Comparison of ENCODE assay signal across 20 cellular contexts in the genomic region with DNA sequence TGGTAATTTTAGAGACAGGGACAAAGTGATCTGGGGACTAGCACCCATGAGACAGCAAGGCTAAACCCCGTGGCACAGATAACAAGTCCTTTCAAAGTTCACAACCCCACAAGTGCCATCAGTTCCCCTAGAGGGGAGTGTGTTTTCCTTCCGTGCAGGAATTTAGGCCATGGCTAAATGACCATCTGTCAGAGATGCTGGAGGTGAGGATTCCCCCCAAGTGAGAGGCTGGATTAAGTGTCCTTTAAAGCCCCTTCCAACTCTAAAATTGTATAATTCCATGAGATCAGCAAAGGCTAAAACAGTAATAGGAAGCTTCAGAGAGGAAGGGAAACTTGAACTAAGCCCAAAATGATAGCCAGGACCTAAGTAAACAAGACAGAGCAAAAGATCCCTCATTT. TPM values are rescaled to one million over a fixed set of nuclear protein-coding genes. Genes with fewer than 3 reads are reported as not detected.
DNase-seq lines count a peak whose midpoint lies in the region; ATAC-seq and TF ChIP-seq lines count a peak whose summit lies in the region.
"Had no signal": no experiment of that assay in that cellular context is flagged by ENCODE, and none has a peak within 500 bp of the region (broad histone marks: within the 10 kb centered on the region; RNA-seq: fewer than 3 reads in every experiment).

No MANE protein-coding gene starts in this region.

- peak; percentile 48 for ATAC-seq in Right ventricle myocardium inferior
- ATAC-seq in left lobe of liver: peak; percentile 37
- ATAC-seq in HG03108 (IDR thresholded peaks at IDR 0.05; ENCODE audit: unreplicated experiment): no peak
- ATAC-seq: stimulated activated naive B cell treated with anti-CD40 and anti-IgM and Interleukin-4, amounts not matched to agents 10 μg/mL and 1 μg/mL and 100 μg/mL, for 72 hours had no signal

- 53 to 66% (median 57%) methylated on average over 2 of the region's 2 CpGs for WGBS in stomach, 5 donors

- peaks cover 5 to 54% (median 45%) of the 10 kb centered on the region in 4 donors for H3K36me3 ChIP-seq in stomach
- H3K36me3 ChIP-seq: colonic mucosa had no signal

- intact Hi-C loops in Right ventricle myocardium inferior (cut with DNase I) (no loop called here), cardiac septum (cut with DNase I) (no loop called here), stomach (cut with DNase I; ENCODE audit: low total_unique reads) (no loop called here)

- no peaks in the 10 kb centered on the region for H3K27me3 ChIP-seq in stomach
- H3K27me3 ChIP-seq: ascending aorta, BLaER1, colonic mucosa had no signal

- DNase-seq in Right ventricle myocardium inferior (ENCODE audit: missing footprints): no peak
- DNase-seq in cardiac septum (ENCODE audit: low spot score): no peak
- DNase-seq in chondrocyte (ENCODE audit: low spot score): no peak
- no peak for DNase-seq in left lobe of liver (ENCODE audit: low spot score)
- no peak for DNase-seq in T-helper 1 cell
- no peak for DNase-seq in stomach
- DNase-seq in activated CD8-positive, alpha-beta memory T cell treated with anti-CD3 and anti-CD28 coated beads, Interleukin-2, amount 50 U/mL, for 4 hours: no peak
- DNase-seq: activated CD4-positive, alpha-beta T cell treated with anti-CD3 and anti-CD28 coated beads, Interleukin-2, amount 50 U/mL, for 4 hours; activated naive CD4-positive, alpha-beta T cell; activated T-cell treated with anti-CD3 and anti-CD28 coated beads for 4 hours; colonic mucosa; GDM1; NCI-H526 treated with DMSO at 0.1 percent for 48 hours; stimulated activated naive B cell treated with anti-CD40 and anti-IgM and Interleukin-4, amounts not matched to agents 10 μg/mL and 1 μg/mL and 100 μg/mL, for 72 hours had no signal

- no peak for TF ChIP-seq POLR2A in stomach (IDR thresholded peaks at IDR 0.05)

- H3K27ac ChIP-seq in stomach: no peak overlapping the region
- H3K27ac ChIP-seq: BLaER1, colonic mucosa, VCaP had no signal

- no peak overlapping the region for H3K4me3 Mint-ChIP-seq in chondrocyte (ENCODE audit: unreplicated experiment)
- H3K4me3 Mint-ChIP-seq: stimulated activated naive B cell treated with anti-CD40 and anti-IgM and Interleukin-4, amounts not matched to agents 10 μg/mL and 1 μg/mL and 100 μg/mL, for 72 hours; T-helper 1 cell treated with Interleukin-12 subunit alpha and Interleukin-12 subunit beta and Interleukin-4 antibody, amounts not matched to agents 30 μg/mL and 1 μg/mL, for 36 hours; type B pancreatic cell had no signal

- H3K4me3 ChIP-seq in stomach: no peak overlapping the region
- H3K4me3 ChIP-seq: ascending aorta, BLaER1, colonic mucosa had no signal

- H3K4me1 Mint-ChIP-seq in chondrocyte (ENCODE audit: low read depth): peaks cover 10% of the 10 kb centered on the region

- no peak for TF ChIP-seq CTCF in chondrocyte (IDR thresholded peaks at IDR 0.05)
- no peak for TF ChIP-seq CTCF in stomach (IDR thresholded peaks at IDR 0.05)

- peak overlapping the region; percentile 9 for H3K27ac Mint-ChIP-seq in chondrocyte (ENCODE audit: unreplicated experiment)
- H3K27ac Mint-ChIP-seq: stimulated activated naive B cell treated with anti-CD40 and anti-IgM and Interleukin-4, amounts not matched to agents 10 μg/mL and 1 μg/mL and 100 μg/mL, for 72 hours; T-helper 1 cell treated with Interleukin-12 subunit alpha and Interleukin-12 subunit beta and Interleukin-4 antibody, amounts not matched to agents 30 μg/mL and 1 μg/mL, for 36 hours; type B pancreatic cell had no signal

- peaks cover 0 to 27% (median 8%) of the 10 kb centered on the region in 4 donors for H3K4me1 ChIP-seq in stomach
- H3K4me1 ChIP-seq: ascending aorta, BLaER1, colonic mucosa had no signal

- H3K27me3 Mint-ChIP-seq in chondrocyte (ENCODE audit: low read depth): no peaks in the 10 kb centered on the region
- H3K27me3 Mint-ChIP-seq: stimulated activated naive B cell treated with anti-CD40 and anti-IgM and Interleukin-4, amounts not matched to agents 10 μg/mL and 1 μg/mL and 100 μg/mL, for 72 hours; type B pancreatic cell had no signal

- no peaks in the 10 kb centered on the region for H3K9me3 Mint-ChIP-seq in chondrocyte (ENCODE audit: low read depth)
- H3K9me3 Mint-ChIP-seq: T-helper 1 cell treated with Interleukin-12 subunit alpha and Interleukin-12 subunit beta and Interleukin-4 antibody, amounts not matched to agents 30 μg/mL and 1 μg/mL, for 36 hours; type B pancreatic cell had no signal

- no peaks in the 10 kb centered on the region for H3K9me3 ChIP-seq in stomach
- H3K9me3 ChIP-seq: ascending aorta, BLaER1, colonic mucosa had no signal

- peaks cover 19% of the 10 kb centered on the region for H3K36me3 Mint-ChIP-seq in chondrocyte (ENCODE audit: low read depth)

- no peak for TF ChIP-seq EP300 in stomach (IDR thresholded peaks at IDR 0.05)

RNA-seq across cellular contexts. Expression of gene FEZ2, which starts 8.7 kb away (rescaled TPM):
- 36.0 TPM for total RNA-seq in Right ventricle myocardium inferior
- total RNA-seq in cardiac septum: 50.5 TPM
- total RNA-seq in chondrocyte: 46.8 to 49.8 TPM (median 47.0 TPM) in 3 replicates
- 12.5 TPM for total RNA-seq in left lobe of liver
- 10 to 100 TPM; 17.7 to 100.0 (median 25.4) TPM for total RNA-seq in stomach
- polyA plus RNA-seq in stomach: 10 to 100 TPM; 22.0 to 29.8 (median 26.1) TPM
